ENCODE assay signal across 8 cellular contexts in genomic region chr13:26253787-26254582, GRCh38. TPM values are rescaled to one million over a fixed set of nuclear protein-coding genes. Genes with fewer than 3 reads are reported as not detected.
A peak's percentile ranks its signal among the peaks of the same experiment; 100 is the strongest.
DNase-seq lines count a peak whose midpoint lies in the region; ATAC-seq and TF ChIP-seq lines count a peak whose summit lies in the region.

TSS of gene CDK8 (plus strand) at chr13:26254129. CDS start at chr13:26254642, 513 bp downstream.

- H2BK20ac ChIP-seq in H9 (ENCODE audit: low read depth, low read length, poor library complexity, severe bottlenecking) = no peak within 1 kb of the TSS

- H3K79me2 ChIP-seq in H9 (ENCODE audit: insufficient read depth, low read length) = peaks cover 12% of the 10 kb centered on the region; the same call in 1 of the 2 replicates

- no peak within 1 kb of the TSS for H2BK12ac ChIP-seq in H9 (ENCODE audit: insufficient read length, low read depth, low read length)

- H3K4me3 Mint-ChIP-seq in H9 = peak within 1 kb of the TSS; percentile 76 to 91
- H3K4me3 Mint-ChIP-seq in natural killer cell treated with Interleukin-12 subunit alpha and Interleukin-12 subunit beta and Interleukin-15 and Interleukin-18, amount 100 ng/mL, for 72 hours = peak within 1 kb of the TSS; percentile 98

- H3K56ac ChIP-seq in H9 (ENCODE audit: insufficient read length, low read depth, low read length) = no peak within 1 kb of the TSS

- peaks cover 2% of the 10 kb centered on the region; the same call in 1 of the 2 replicates for H3K27me3 ChIP-seq in H9 (ENCODE audit: insufficient read depth, low read length)

- H3K9me3 ChIP-seq in ES-I3 (ENCODE audit: control insufficient read depth, insufficient read depth, low read length) (no peaks in the 10 kb centered on the region), H9 (ENCODE audit: control insufficient read depth, low read depth, low read length) (no peaks in the 10 kb centered on the region)

- H3K36me3 Mint-ChIP-seq in H9 (ENCODE audit: insufficient read depth in 1 of 3, low read depth in 3 of 3) = no peaks in the 10 kb centered on the region
- peaks cover 7% of the 10 kb centered on the region for H3K36me3 Mint-ChIP-seq in natural killer cell treated with Interleukin-12 subunit alpha and Interleukin-12 subunit beta and Interleukin-15 and Interleukin-18, amount 100 ng/mL, for 72 hours

- H3K9ac ChIP-seq in ES-I3 (ENCODE audit: low read depth, low read length) (peak within 1 kb of the TSS; percentile 77), H9 (ENCODE audit: extremely low read depth, insufficient read length, low read length) (peak within 1 kb of the TSS; percentile 75)

- H3K9me3 Mint-ChIP-seq in H9 = no peaks in the 10 kb centered on the region
- H3K9me3 Mint-ChIP-seq in natural killer cell treated with Interleukin-12 subunit alpha and Interleukin-12 subunit beta and Interleukin-15 and Interleukin-18, amount 100 ng/mL, for 72 hours = no peaks in the 10 kb centered on the region

- TF ChIP-seq CTCF in H9 (conservative IDR thresholded peaks at IDR 0.05) (no peak), fibroblast of pulmonary artery (IDR thresholded peaks at IDR 0.05; ENCODE audit: low read length, missing control alignments) (no peak)

- peaks cover 4% of the 10 kb centered on the region for H3K79me1 ChIP-seq in H9 (ENCODE audit: insufficient read depth, low read depth, low read length, poor library complexity, severe bottlenecking)

- peak; percentile 94 to 96 for ATAC-seq in natural killer cell treated with Interleukin-12 subunit alpha and Interleukin-12 subunit beta and Interleukin-15 and Interleukin-18, amount 100 ng/mL, for 72 hours

- peak; percentile 88 for TF ChIP-seq POLR2A in Raji (IDR thresholded peaks at IDR 0.05; ENCODE audit: insufficient read depth, low read depth, low read length)

- H3K4me1 ChIP-seq in ES-I3 (ENCODE audit: insufficient read depth, low read length) = no peaks in the 10 kb centered on the region; the same call in 1 of the 2 replicates
- H3K4me1 ChIP-seq in H9 (ENCODE audit: insufficient read depth, low read length) = no peaks in the 10 kb centered on the region

- H4K20me1 ChIP-seq in H9 (ENCODE audit: control insufficient read depth, insufficient read depth, insufficient read length) = no peaks in the 10 kb centered on the region

- peak within 1 kb of the TSS; percentile 98 for H3K4me2 ChIP-seq in H9 (ENCODE audit: insufficient read depth, insufficient read length, low read length)

- H3K27me3 Mint-ChIP-seq in H9 (ENCODE audit: low read depth) = peaks cover 2% of the 10 kb centered on the region
- peaks cover 0 to 2% of the 10 kb centered on the region in 2 donors for H3K27me3 Mint-ChIP-seq in natural killer cell treated with Interleukin-12 subunit alpha and Interleukin-12 subunit beta and Interleukin-15 and Interleukin-18, amount 100 ng/mL, for 72 hours

- H3K4me3 ChIP-seq in fibroblast of pulmonary artery (replicated peaks; ENCODE audit: low read depth, low read length) = peak within 1 kb of the TSS; percentile 83

- no peak within 1 kb of the TSS for H2BK15ac ChIP-seq in H9 (ENCODE audit: low read depth, low read length)

- H2BK5ac ChIP-seq in H9 (ENCODE audit: insufficient read length, low read length) = no peak within 1 kb of the TSS

- no peak within 1 kb of the TSS for H4K5ac ChIP-seq in H9 (ENCODE audit: insufficient read length, low read depth, low read length)

- H3T11ph ChIP-seq in H9 (ENCODE audit: low read length) = no peak within 1 kb of the TSS

- peaks cover 22% of the 10 kb centered on the region in 2 experiments for H3K4me1 Mint-ChIP-seq in H9
- H3K4me1 Mint-ChIP-seq in natural killer cell treated with Interleukin-12 subunit alpha and Interleukin-12 subunit beta and Interleukin-15 and Interleukin-18, amount 100 ng/mL, for 72 hours (ENCODE audit: low read depth in 2 of 2) = peaks cover 23 to 31% of the 10 kb centered on the region in 2 donors

- no peak within 1 kb of the TSS for H4K91ac ChIP-seq in H9 (ENCODE audit: insufficient read length, low read depth, low read length)

- no CpG with 5 or more reads among the region's 79 CpGs for WGBS in H9 (ENCODE audit: extremely low coverage, insufficient read length, low lambda C conversion rate)

- DNase-seq in H9 (peak; percentile 89), M059J (ENCODE audit: low read depth) (peak; percentile 86), fibroblast of pulmonary artery (ENCODE audit: low read depth) (peak; percentile 93)
- DNase-seq in activated T-helper 9 cell treated with anti-CD3 and anti-CD28 coated beads, Interleukin-2, amount 50 U/mL, for 16 hours (ENCODE audit: low read depth) = peak; percentile 80
- DNase-seq in natural killer cell treated with Interleukin-12 subunit alpha and Interleukin-12 subunit beta and Interleukin-15 and Interleukin-18, amount 100 ng/mL, for 72 hours (ENCODE audit: low spot score) = peak; percentile 90
- peak; percentile 91 for DNase-seq in stimulated activated naive CD4-positive, alpha-beta T cell treated with Interleukin-2 at 50 U/mL for 16 hours (lab: John Stamatoyannopoulos, UW)

- H2AFZ ChIP-seq in H9 (ENCODE audit: low read length) = peak within 1 kb of the TSS; percentile 86

- H2AK5ac ChIP-seq in H9 (ENCODE audit: insufficient read length, low read length) = no peak within 1 kb of the TSS

- H3K27ac ChIP-seq in H9 (ENCODE audit: insufficient read length, low read depth, low read length) = no peak within 1 kb of the TSS

- H3K4ac ChIP-seq in H9 (ENCODE audit: low read depth, low read length) = no peak within 1 kb of the TSS

- no peak within 1 kb of the TSS for H2BK120ac ChIP-seq in H9 (ENCODE audit: low read depth, low read length, poor library complexity, severe bottlenecking)

- H4K8ac ChIP-seq in H9 (replicated peaks; ENCODE audit: insufficient read length, low read depth, low read length) = no peak within 1 kb of the TSS

- H3K23ac ChIP-seq in H9 (ENCODE audit: insufficient read length, low read depth, low read length) = no peak within 1 kb of the TSS

- peaks cover 6% of the 10 kb centered on the region for H3K23me2 ChIP-seq in H9 (ENCODE audit: insufficient read length, low read depth, low read length, poor library complexity, severe bottlenecking)

- H3K18ac ChIP-seq in H9 (ENCODE audit: insufficient read length, low read depth, low read length) = peak within 1 kb of the TSS; percentile 98

- peak within 1 kb of the TSS; percentile 84 to 91 (median 90) for H3K27ac Mint-ChIP-seq in H9
- H3K27ac Mint-ChIP-seq in natural killer cell treated with Interleukin-12 subunit alpha and Interleukin-12 subunit beta and Interleukin-15 and Interleukin-18, amount 100 ng/mL, for 72 hours = peak within 1 kb of the TSS; percentile 90 to 94

- no peaks in the 10 kb centered on the region for H3K36me3 ChIP-seq in ES-I3 (ENCODE audit: insufficient read depth, low read length)

- peak within 1 kb of the TSS; percentile 100 for H3K14ac ChIP-seq in H9 (ENCODE audit: insufficient read depth, low read length)

RNA-seq across cellular contexts. Expression of gene CDK8, which starts in this region (rescaled TPM):
- total RNA-seq in H9 (2021) = 16.2 and 18.1 TPM in 2 replicates
- 9.4 and 18.4 TPM in 2 replicates for total RNA-seq in M059J (2014; rRNA removed; shearing (Covaris generic))
- 10 to 100 TPM; 16.3 to 17.0 TPM for total RNA-seq in natural killer cell treated with Interleukin-12 subunit alpha and Interleukin-12 subunit beta and Interleukin-15 and Interleukin-18, amount 100 ng/mL, for 72 hours
